1 cellular context compared by ENCODE assay signal in the genomic region with DNA sequence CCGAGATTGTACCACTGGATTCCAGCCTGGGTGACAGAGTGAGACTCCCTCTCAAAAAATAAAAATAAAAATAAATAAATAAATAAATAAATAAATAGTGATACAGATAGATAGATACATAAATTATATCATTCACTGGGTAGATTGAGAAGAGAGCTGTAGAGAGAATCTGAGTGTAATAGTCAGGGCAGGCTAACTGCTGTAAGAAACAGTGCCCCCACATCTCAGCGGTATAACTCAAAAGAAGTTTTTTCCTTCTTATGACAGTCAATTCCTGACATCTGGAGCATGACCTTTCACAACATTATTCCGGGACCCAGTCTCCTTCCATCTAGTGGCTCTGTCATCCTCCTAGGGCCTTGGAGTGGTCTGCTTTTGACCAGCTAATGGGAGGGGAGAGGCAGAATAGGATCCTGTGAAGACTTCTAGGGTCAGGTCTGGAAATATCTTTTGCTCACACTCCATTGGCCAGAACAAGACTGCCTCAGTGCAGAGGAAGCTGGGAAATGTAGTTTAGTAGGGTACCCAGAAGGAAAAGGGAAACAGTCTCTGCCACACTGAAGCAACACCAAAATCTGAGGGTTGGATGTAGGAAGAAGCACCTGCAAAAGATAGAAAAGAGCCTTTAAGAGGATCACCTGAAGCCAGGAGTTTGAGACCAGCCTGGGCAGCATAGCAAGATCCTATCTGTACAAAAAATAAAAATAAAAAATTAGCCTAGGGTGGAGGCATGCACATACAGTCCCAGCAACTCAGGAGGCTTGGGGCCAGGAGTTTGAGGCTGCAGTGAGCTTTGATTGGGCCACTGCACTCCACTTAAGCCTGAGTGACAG.
TF ChIP-seq lines count a peak whose summit lies in the region.

No MANE protein-coding gene starts in this region.

TF ChIP-seq in HepG2, 621 proteins besides CTCF, POLR2A, EP300 and RAD21 (continued from another document and continues in another):
- TF ChIP-seq, protein P1, sequence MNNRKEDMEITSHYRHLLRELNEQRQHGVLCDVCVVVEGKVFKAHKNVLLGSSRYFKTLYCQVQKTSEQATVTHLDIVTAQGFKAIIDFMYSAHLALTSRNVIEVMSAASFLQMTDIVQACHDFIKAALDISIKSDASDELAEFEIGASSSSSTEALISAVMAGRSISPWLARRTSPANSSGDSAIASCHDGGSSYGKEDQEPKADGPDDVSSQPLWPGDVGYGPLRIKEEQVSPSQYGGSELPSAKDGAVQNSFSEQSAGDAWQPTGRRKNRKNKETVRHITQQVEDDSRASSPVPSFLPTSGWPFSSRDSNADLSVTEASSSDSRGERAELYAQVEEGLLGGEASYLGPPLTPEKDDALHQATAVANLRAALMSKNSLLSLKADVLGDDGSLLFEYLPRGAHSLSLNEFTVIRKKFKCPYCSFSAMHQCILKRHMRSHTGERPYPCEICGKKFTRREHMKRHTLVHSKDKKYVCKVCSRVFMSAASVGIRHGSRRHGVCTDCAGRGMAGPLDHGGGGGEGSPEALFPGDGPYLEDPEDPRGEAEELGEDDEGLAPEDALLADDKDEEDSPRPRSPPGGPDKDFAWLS (CRISPR knock-in tag; IDR thresholded peaks at IDR 0.05; ENCODE audit: borderline replicate concordance): no peak
- TF ChIP-seq RELA (CRISPR knock-in tag; IDR thresholded peaks at IDR 0.05) (no peak), ZNF326 (CRISPR knock-in tag; IDR thresholded peaks at IDR 0.05; ENCODE audit: borderline replicate concordance) (no peak), ZNF703 (CRISPR knock-in tag; IDR thresholded peaks at IDR 0.05; ENCODE audit: borderline replicate concordance) (no peak), NFYB (CRISPR knock-in tag; IDR thresholded peaks at IDR 0.05) (peak; percentile 73), SPEN (CRISPR knock-in tag; IDR thresholded peaks at IDR 0.05; ENCODE audit: low read depth) (peak; percentile 35; the same call in 1 of the 2 replicates), MYC (CRISPR knock-in tag; IDR thresholded peaks at IDR 0.05; ENCODE audit: borderline replicate concordance) (no peak), GABPB1 (CRISPR knock-in tag; IDR thresholded peaks at IDR 0.05) (peak; percentile 47; the same call in 1 of the 2 replicates), ZFYVE20 (CRISPR knock-in tag; IDR thresholded peaks at IDR 0.05; ENCODE audit: borderline replicate concordance, low read depth) (no peak), CHD2 (IDR thresholded peaks at IDR 0.05; ENCODE audit: low read depth, low read length) (no peak), SRSF1 (optimal IDR thresholded peaks at IDR 0.05; ENCODE audit: low read depth, low read length) (no peak), MIER3 (CRISPR knock-in tag; IDR thresholded peaks at IDR 0.05; ENCODE audit: borderline replicate concordance) (0 out of 2 replicates have a peak, but pooled peaks have one; percentile 23), CCAR2 (optimal IDR thresholded peaks at IDR 0.05; ENCODE audit: low read depth, low read length) (no peak), PTBP1 (IDR thresholded peaks at IDR 0.05; ENCODE audit: low read depth, low read length, poor library complexity, severe bottlenecking) (no peak), ONECUT2 (CRISPR knock-in tag; IDR thresholded peaks at IDR 0.05) (no peak), ARNTL (CRISPR knock-in tag; IDR thresholded peaks at IDR 0.05) (no peak), ZSCAN21 (CRISPR knock-in tag; IDR thresholded peaks at IDR 0.05; ENCODE audit: borderline replicate concordance) (no peak), GZF1 (CRISPR knock-in tag; IDR thresholded peaks at IDR 0.05) (no peak), PHF5A (CRISPR knock-in tag; IDR thresholded peaks at IDR 0.05; ENCODE audit: low read depth, unreplicated experiment) (no peak), TOE1 (CRISPR knock-in tag; IDR thresholded peaks at IDR 0.05) (no peak)
- TF ChIP-seq, protein P2, sequence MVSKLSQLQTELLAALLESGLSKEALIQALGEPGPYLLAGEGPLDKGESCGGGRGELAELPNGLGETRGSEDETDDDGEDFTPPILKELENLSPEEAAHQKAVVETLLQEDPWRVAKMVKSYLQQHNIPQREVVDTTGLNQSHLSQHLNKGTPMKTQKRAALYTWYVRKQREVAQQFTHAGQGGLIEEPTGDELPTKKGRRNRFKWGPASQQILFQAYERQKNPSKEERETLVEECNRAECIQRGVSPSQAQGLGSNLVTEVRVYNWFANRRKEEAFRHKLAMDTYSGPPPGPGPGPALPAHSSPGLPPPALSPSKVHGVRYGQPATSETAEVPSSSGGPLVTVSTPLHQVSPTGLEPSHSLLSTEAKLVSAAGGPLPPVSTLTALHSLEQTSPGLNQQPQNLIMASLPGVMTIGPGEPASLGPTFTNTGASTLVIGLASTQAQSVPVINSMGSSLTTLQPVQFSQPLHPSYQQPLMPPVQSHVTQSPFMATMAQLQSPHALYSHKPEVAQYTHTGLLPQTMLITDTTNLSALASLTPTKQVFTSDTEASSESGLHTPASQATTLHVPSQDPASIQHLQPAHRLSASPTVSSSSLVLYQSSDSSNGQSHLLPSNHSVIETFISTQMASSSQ (IDR thresholded peaks at IDR 0.05; ENCODE audit: low read depth): no peak
- TF ChIP-seq, protein P2 (CRISPR knock-in tag; IDR thresholded peaks at IDR 0.05; ENCODE audit: borderline replicate concordance): no peak
- TF ChIP-seq, protein P3, sequence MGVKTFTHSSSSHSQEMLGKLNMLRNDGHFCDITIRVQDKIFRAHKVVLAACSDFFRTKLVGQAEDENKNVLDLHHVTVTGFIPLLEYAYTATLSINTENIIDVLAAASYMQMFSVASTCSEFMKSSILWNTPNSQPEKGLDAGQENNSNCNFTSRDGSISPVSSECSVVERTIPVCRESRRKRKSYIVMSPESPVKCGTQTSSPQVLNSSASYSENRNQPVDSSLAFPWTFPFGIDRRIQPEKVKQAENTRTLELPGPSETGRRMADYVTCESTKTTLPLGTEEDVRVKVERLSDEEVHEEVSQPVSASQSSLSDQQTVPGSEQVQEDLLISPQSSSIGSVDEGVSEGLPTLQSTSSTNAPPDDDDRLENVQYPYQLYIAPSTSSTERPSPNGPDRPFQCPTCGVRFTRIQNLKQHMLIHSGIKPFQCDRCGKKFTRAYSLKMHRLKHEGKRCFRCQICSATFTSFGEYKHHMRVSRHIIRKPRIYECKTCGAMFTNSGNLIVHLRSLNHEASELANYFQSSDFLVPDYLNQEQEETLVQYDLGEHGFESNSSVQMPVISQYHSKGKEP (CRISPR knock-in tag; IDR thresholded peaks at IDR 0.05): no peak
- TF ChIP-seq, protein P4, sequence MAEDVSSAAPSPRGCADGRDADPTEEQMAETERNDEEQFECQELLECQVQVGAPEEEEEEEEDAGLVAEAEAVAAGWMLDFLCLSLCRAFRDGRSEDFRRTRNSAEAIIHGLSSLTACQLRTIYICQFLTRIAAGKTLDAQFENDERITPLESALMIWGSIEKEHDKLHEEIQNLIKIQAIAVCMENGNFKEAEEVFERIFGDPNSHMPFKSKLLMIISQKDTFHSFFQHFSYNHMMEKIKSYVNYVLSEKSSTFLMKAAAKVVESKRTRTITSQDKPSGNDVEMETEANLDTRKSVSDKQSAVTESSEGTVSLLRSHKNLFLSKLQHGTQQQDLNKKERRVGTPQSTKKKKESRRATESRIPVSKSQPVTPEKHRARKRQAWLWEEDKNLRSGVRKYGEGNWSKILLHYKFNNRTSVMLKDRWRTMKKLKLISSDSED (CRISPR knock-in tag; IDR thresholded peaks at IDR 0.05): no peak
- TF ChIP-seq, protein P5, sequence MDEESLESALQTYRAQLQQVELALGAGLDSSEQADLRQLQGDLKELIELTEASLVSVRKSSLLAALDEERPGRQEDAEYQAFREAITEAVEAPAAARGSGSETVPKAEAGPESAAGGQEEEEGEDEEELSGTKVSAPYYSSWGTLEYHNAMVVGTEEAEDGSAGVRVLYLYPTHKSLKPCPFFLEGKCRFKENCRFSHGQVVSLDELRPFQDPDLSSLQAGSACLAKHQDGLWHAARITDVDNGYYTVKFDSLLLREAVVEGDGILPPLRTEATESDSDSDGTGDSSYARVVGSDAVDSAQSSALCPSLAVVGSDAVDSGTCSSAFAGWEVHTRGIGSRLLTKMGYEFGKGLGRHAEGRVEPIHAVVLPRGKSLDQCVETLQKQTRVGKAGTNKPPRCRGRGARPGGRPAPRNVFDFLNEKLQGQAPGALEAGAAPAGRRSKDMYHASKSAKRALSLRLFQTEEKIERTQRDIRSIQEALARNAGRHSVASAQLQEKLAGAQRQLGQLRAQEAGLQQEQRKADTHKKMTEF (CRISPR knock-in tag; IDR thresholded peaks at IDR 0.05): no peak
- TF ChIP-seq, protein P6, sequence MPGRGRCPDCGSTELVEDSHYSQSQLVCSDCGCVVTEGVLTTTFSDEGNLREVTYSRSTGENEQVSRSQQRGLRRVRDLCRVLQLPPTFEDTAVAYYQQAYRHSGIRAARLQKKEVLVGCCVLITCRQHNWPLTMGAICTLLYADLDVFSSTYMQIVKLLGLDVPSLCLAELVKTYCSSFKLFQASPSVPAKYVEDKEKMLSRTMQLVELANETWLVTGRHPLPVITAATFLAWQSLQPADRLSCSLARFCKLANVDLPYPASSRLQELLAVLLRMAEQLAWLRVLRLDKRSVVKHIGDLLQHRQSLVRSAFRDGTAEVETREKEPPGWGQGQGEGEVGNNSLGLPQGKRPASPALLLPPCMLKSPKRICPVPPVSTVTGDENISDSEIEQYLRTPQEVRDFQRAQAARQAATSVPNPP (CRISPR knock-in tag; IDR thresholded peaks at IDR 0.05): no peak
- TF ChIP-seq, protein P7, sequence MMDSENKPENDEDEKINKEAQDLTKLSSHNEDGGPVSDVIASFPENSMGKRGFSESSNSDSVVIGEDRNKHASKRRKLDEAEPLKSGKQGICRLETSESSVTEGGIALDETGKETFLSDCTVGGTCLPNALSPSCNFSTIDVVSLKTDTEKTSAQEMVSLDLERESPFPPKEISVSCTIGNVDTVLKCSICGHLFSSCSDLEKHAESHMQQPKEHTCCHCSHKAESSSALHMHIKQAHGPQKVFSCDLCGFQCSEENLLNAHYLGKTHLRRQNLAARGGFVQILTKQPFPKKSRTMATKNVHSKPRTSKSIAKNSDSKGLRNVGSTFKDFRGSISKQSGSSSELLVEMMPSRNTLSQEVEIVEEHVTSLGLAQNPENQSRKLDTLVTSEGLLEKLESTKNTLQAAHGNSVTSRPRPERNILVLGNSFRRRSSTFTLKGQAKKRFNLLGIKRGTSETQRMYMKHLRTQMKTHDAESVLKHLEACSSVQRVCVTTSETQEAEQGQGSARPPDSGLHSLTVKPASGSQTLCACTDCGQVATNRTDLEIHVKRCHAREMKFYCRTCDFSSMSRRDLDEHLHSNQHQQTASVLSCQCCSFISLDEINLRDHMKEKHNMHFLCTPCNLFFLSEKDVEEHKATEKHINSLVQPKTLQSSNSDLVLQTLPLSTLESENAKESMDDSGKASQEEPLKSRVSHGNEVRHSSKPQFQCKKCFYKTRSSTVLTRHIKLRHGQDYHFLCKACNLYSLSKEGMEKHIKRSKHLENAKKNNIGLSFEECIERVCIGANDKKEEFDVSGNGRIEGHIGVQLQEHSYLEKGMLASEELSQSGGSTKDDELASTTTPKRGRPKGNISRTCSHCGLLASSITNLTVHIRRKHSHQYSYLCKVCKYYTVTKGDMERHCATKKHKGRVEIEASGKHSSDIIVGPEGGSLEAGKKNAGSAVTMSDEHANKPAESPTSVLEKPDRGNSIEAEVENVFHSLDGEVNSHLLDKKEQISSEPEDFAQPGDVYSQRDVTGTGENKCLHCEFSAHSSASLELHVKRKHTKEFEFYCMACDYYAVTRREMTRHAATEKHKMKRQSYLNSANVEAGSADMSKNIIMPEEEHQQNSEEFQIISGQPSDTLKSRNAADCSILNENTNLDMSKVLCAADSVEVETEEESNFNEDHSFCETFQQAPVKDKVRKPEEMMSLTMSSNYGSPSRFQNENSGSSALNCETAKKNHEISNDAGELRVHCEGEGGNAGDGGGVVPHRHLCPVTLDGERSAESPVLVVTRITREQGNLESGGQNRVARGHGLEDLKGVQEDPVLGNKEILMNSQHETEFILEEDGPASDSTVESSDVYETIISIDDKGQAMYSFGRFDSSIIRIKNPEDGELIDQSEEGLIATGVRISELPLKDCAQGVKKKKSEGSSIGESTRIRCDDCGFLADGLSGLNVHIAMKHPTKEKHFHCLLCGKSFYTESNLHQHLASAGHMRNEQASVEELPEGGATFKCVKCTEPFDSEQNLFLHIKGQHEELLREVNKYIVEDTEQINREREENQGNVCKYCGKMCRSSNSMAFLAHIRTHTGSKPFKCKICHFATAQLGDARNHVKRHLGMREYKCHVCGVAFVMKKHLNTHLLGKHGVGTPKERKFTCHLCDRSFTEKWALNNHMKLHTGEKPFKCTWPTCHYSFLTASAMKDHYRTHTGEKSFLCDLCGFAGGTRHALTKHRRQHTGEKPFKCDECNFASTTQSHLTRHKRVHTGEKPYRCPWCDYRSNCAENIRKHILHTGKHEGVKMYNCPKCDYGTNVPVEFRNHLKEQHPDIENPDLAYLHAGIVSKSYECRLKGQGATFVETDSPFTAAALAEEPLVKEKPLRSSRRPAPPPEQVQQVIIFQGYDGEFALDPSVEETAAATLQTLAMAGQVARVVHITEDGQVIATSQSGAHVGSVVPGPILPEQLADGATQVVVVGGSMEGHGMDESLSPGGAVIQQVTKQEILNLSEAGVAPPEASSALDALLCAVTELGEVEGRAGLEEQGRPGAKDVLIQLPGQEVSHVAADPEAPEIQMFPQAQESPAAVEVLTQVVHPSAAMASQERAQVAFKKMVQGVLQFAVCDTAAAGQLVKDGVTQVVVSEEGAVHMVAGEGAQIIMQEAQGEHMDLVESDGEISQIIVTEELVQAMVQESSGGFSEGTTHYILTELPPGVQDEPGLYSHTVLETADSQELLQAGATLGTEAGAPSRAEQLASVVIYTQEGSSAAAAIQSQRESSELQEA (CRISPR knock-in tag; IDR thresholded peaks at IDR 0.05; ENCODE audit: not compliant biosample characterization): no peak
- TF ChIP-seq, protein P8, sequence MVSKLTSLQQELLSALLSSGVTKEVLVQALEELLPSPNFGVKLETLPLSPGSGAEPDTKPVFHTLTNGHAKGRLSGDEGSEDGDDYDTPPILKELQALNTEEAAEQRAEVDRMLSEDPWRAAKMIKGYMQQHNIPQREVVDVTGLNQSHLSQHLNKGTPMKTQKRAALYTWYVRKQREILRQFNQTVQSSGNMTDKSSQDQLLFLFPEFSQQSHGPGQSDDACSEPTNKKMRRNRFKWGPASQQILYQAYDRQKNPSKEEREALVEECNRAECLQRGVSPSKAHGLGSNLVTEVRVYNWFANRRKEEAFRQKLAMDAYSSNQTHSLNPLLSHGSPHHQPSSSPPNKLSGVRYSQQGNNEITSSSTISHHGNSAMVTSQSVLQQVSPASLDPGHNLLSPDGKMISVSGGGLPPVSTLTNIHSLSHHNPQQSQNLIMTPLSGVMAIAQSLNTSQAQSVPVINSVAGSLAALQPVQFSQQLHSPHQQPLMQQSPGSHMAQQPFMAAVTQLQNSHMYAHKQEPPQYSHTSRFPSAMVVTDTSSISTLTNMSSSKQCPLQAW (CRISPR knock-in tag; IDR thresholded peaks at IDR 0.05): peak; percentile 48; the same call in 1 of the 2 replicates
